ENCODE assay signal across 10 cellular contexts in the genomic region with DNA sequence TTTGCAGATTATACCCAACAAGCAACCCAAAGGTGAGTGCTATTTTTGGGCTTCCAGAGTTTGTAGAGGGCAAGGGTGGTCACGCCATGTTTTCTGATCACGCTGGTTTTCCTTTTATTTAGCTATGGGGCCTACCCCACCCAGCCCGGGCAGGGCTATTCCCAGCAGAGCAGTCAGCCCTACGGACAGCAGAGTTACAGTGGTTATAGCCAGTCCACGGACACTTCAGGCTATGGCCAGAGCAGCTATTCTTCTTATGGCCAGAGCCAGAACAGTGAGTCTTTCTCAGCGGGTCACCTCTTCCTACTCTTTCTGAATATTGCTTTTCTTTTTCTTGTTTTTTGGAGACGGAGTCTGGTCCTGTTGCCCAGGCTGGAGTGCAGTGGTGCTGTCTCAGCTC. TPM values are rescaled to one million over a fixed set of nuclear protein-coding genes. Genes with fewer than 3 reads are reported as not detected.
DNase-seq lines count a peak whose midpoint lies in the region; ATAC-seq and TF ChIP-seq lines count a peak whose summit lies in the region.
"Had no signal": no experiment of that assay in that cellular context is flagged by ENCODE, and none has a peak within 500 bp of the region (broad histone marks: within the 10 kb centered on the region; RNA-seq: fewer than 3 reads in every experiment).

No MANE protein-coding gene starts in this region.

- no peak overlapping the region for H3K27ac ChIP-seq in thymus (ENCODE audit: low read depth)

- peaks cover 25% of the 10 kb centered on the region for H3K4me1 ChIP-seq in thymus (ENCODE audit: control insufficient read depth, insufficient read depth, low read length)

- H3K27me3 ChIP-seq in thymus (ENCODE audit: control insufficient read depth, insufficient read depth): no peaks in the 10 kb centered on the region

- peaks cover 73% of the 10 kb centered on the region for H3K4me1 Mint-ChIP-seq in activated naive CD4-positive, alpha-beta T cell treated with anti-CD3 and anti-CD28 coated beads, Interleukin-2, amount 10 ng/mL, durations not matched to agents 7 days and 5 days

- peak overlapping the region; percentile 81 for H3K27ac Mint-ChIP-seq in activated naive CD4-positive, alpha-beta T cell treated with anti-CD3 and anti-CD28 coated beads, Interleukin-2, amount 10 ng/mL, durations not matched to agents 7 days and 5 days
- peak overlapping the region; percentile 98 to 100 for H3K27ac Mint-ChIP-seq in activated naive CD4-positive, alpha-beta T cell treated with anti-CD3 and anti-CD28 coated beads, Interleukin-2, amount 50 U/mL, for 72 hours

- no peak for DNase-seq in activated naive CD4-positive, alpha-beta T cell treated with anti-CD3 and anti-CD28 coated beads, Interleukin-2, amount 10 ng/mL, durations not matched to agents 7 days and 5 days
- DNase-seq in activated naive CD4-positive, alpha-beta T cell treated with anti-CD3 and anti-CD28 coated beads, Interleukin-2, amount 50 U/mL, for 16 hours: no peak
- DNase-seq in activated naive CD4-positive, alpha-beta T cell treated with anti-CD3 and anti-CD28 coated beads, Interleukin-2, amount 50 U/mL, for 72 hours (ENCODE audit: low spot score in 2 of 2): no peak
- DNase-seq in iris pigment epithelial cell (ENCODE audit: low read depth) (peak; percentile 24), omental fat pad (ENCODE audit: low spot score) (no peak), NCI-H2171 (lab: John Stamatoyannopoulos, UW) (no peak)
- no peak for DNase-seq in central memory CD4-positive, alpha-beta T cell
- DNase-seq: effector CD8-positive, alpha-beta T cell; stimulated activated CD4-positive, alpha-beta T cell treated with anti-CD3 and anti-CD28 coated beads, Interleukin-2, amount 100 ng/mL, for 48 hours had no signal

- WGBS in thymus: 63% methylated on average over 7 of the region's 7 CpGs

- peaks cover 66% of the 10 kb centered on the region for H3K36me3 Mint-ChIP-seq in activated naive CD4-positive, alpha-beta T cell treated with anti-CD3 and anti-CD28 coated beads, Interleukin-2, amount 10 ng/mL, durations not matched to agents 7 days and 5 days
- H3K36me3 Mint-ChIP-seq in activated naive CD4-positive, alpha-beta T cell treated with anti-CD3 and anti-CD28 coated beads, Interleukin-2, amount 50 U/mL, for 72 hours: peaks cover 68 to 74% of the 10 kb centered on the region in 2 donors

- no peak for ATAC-seq in activated naive CD4-positive, alpha-beta T cell treated with anti-CD3 and anti-CD28 coated beads, Interleukin-2, amount 50 U/mL, for 72 hours
- ATAC-seq in omental fat pad (ENCODE audit: low FRiP score): no peak

- H3K27me3 Mint-ChIP-seq in activated naive CD4-positive, alpha-beta T cell treated with anti-CD3 and anti-CD28 coated beads, Interleukin-2, amount 10 ng/mL, durations not matched to agents 7 days and 5 days: peaks cover 4% of the 10 kb centered on the region

- CTCF ChIA-PET in activated naive CD4-positive, alpha-beta T cell treated with anti-CD3 and anti-CD28 coated beads, Interleukin-2, amount 10 ng/mL, durations not matched to agents 7 days and 5 days (lab: Charles Lee): interaction anchor here (0.9 to 2.3 kb wide), 2 partner anchors 40 to 253 kb away, joined by 3 to 7 read pairs; no protein-coding TSS in a partner anchor

- H3K9me3 ChIP-seq in thymus (ENCODE audit: control insufficient read depth): no peaks in the 10 kb centered on the region

- TF ChIP-seq CTCF in omental fat pad (IDR thresholded peaks at IDR 0.05): no peak

- no peaks in the 10 kb centered on the region for H3K9me3 Mint-ChIP-seq in activated naive CD4-positive, alpha-beta T cell treated with anti-CD3 and anti-CD28 coated beads, Interleukin-2, amount 10 ng/mL, durations not matched to agents 7 days and 5 days
- no peaks in the 10 kb centered on the region for H3K9me3 Mint-ChIP-seq in activated naive CD4-positive, alpha-beta T cell treated with anti-CD3 and anti-CD28 coated beads, Interleukin-2, amount 50 U/mL, for 72 hours

- peak overlapping the region; percentile 95 for H3K4me3 Mint-ChIP-seq in activated naive CD4-positive, alpha-beta T cell treated with anti-CD3 and anti-CD28 coated beads, Interleukin-2, amount 10 ng/mL, durations not matched to agents 7 days and 5 days

- H3K36me3 ChIP-seq in thymus (ENCODE audit: control insufficient read depth, insufficient read depth): peaks cover 53% of the 10 kb centered on the region

- H3K4me3 ChIP-seq in thymus (ENCODE audit: low read length): peak overlapping the region; percentile 90

RNA-seq across cellular contexts. Expression of a gene that starts 2.5 kb away (rescaled TPM):
- total RNA-seq in activated naive CD4-positive, alpha-beta T cell treated with anti-CD3 and anti-CD28 coated beads, Interleukin-2, amount 50 U/mL, for 72 hours: 100 to 1,000 TPM; 486 to 763 TPM
- 478 TPM for polyA plus RNA-seq in thymus
- 100 to 1,000 TPM in 2 of 4 donors, 10 to 100 TPM in 2; 65.0 to 162 (median 116) TPM for total RNA-seq in omental fat pad

RNA-seq across cellular contexts. Expression of a gene that starts 20.2 kb away (rescaled TPM):
- 10 to 100 TPM in 1 of 2 donors, 1 to 10 TPM in 1; 1.2 to 19.7 TPM for total RNA-seq in activated naive CD4-positive, alpha-beta T cell treated with anti-CD3 and anti-CD28 coated beads, Interleukin-2, amount 50 U/mL, for 72 hours
- 62.7 TPM for polyA plus RNA-seq in thymus
- total RNA-seq in omental fat pad: 10 to 100 TPM; 25.4 to 50.2 (median 37.8) TPM

RNA-seq across cellular contexts. Expression of a gene that starts 31.5 kb away (rescaled TPM):
- under 1 TPM; 0.06 to 0.09 TPM for total RNA-seq in activated naive CD4-positive, alpha-beta T cell treated with anti-CD3 and anti-CD28 coated beads, Interleukin-2, amount 50 U/mL, for 72 hours
- polyA plus RNA-seq in thymus: 0.50 TPM
- under 1 TPM in 1 of 4 donors, not detected in 3; 0.28 TPM for total RNA-seq in omental fat pad

RNA-seq across cellular contexts. Expression of a gene that starts 32.5 kb away (rescaled TPM):
- 1 to 10 TPM; 1.0 to 1.1 TPM for total RNA-seq in activated naive CD4-positive, alpha-beta T cell treated with anti-CD3 and anti-CD28 coated beads, Interleukin-2, amount 50 U/mL, for 72 hours
- polyA plus RNA-seq in thymus: 4.3 TPM
- total RNA-seq in omental fat pad: 1 to 10 TPM; 4.1 to 8.8 (median 6.8) TPM

RNA-seq across cellular contexts. Expression of a gene that starts 34.5 kb away (rescaled TPM):
- not detected for total RNA-seq in activated naive CD4-positive, alpha-beta T cell treated with anti-CD3 and anti-CD28 coated beads, Interleukin-2, amount 50 U/mL, for 72 hours
- polyA plus RNA-seq in thymus: 10.1 TPM
- not detected for total RNA-seq in omental fat pad
